In the genomic region with DNA sequence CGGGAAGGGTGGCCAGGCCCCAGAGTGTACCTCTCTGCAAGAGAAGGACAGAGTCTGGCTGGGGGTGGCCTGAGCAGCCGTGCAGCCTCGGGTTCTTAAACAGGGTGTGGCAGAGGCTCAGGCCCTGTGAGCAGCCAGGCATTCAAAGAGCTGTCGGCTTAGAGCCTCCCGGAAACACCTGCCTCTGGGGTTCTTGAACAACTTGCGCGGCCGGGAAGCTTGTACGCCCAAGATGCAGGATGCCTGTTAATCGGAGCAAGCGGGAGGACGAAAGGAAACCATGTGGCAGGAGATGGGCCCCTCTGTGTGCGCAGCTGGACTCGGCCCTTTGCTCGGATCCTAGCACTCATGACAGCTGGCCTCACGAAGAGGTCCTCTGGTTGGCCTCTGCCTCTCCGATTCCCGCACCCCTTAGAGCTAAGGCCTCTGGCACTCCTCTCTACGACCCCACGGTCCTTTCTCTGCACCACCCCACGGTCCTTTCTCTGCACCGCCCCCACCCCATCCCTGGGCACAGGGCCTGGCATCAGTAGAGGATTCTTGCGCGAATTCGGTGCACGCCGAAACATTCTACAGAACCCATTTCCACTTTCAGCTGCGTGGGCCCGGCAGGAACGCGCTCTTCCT, we compare ENCODE assay signal across 8 cellular contexts. TPM values are rescaled to one million over a fixed set of nuclear protein-coding genes. Genes with fewer than 3 reads are reported as not detected.
DNase-seq lines count a peak whose midpoint lies in the region; ATAC-seq and TF ChIP-seq lines count a peak whose summit lies in the region.

No MANE protein-coding gene starts in this region.

- peaks cover 26% of the 10 kb centered on the region for H3K27me3 Mint-ChIP-seq in activated naive CD8-positive, alpha-beta T cell treated with anti-CD3 and anti-CD28 coated beads, Interleukin-2, amount 10 ng/mL, durations not matched to agents 7 days and 5 days
- peaks cover 0 to 10% (median 9%) of the 10 kb centered on the region in 3 donors for H3K27me3 Mint-ChIP-seq in naive B cell

- H3K9me3 Mint-ChIP-seq in activated naive CD8-positive, alpha-beta T cell treated with anti-CD3 and anti-CD28 coated beads, Interleukin-2, amount 10 ng/mL, durations not matched to agents 7 days and 5 days: peaks cover 6% of the 10 kb centered on the region
- H3K9me3 Mint-ChIP-seq in naive B cell: peaks cover 0 to 12% (median 5%) of the 10 kb centered on the region in 7 donors

- ATAC-seq in activated naive CD8-positive, alpha-beta T cell treated with anti-CD3 and anti-CD28 coated beads, Interleukin-2, amount 10 ng/mL, durations not matched to agents 7 days and 5 days (ENCODE audit: low read depth): no peak
- peak; percentile 49 to 66 for ATAC-seq in naive B cell (ENCODE audit: low read depth in 2 of 2)

- TF ChIP-seq POLR2A in prostate gland (IDR thresholded peaks at IDR 0.05): no peak

- peaks cover 5% of the 10 kb centered on the region for H3K27me3 ChIP-seq in prostate gland (replicated peaks; ENCODE audit: insufficient read depth)

- H3K4me3 ChIP-seq in Jurkat, Clone E6-1 (ENCODE audit: low read length): peak overlapping the region; percentile 37
- H3K4me3 ChIP-seq in prostate gland: no peak overlapping the region

- intact Hi-C loops in prostate gland (cut with DNase I): loop anchor here (2.0 to 5.0 kb wide), 2 partner anchors 303 to 866 kb away; partner anchors contain the start of gene PLXNA1

- peaks cover 5% of the 10 kb centered on the region for H3K4me1 ChIP-seq in prostate gland (replicated peaks)

- no peak overlapping the region for H3K27ac ChIP-seq in prostate gland

- no peaks in the 10 kb centered on the region for H3K36me3 Mint-ChIP-seq in activated naive CD8-positive, alpha-beta T cell treated with anti-CD3 and anti-CD28 coated beads, Interleukin-2, amount 10 ng/mL, durations not matched to agents 7 days and 5 days
- peaks cover 0 to 4% of the 10 kb centered on the region in 2 donors for H3K36me3 Mint-ChIP-seq in naive B cell

- H3K4me1 Mint-ChIP-seq in activated naive CD8-positive, alpha-beta T cell treated with anti-CD3 and anti-CD28 coated beads, Interleukin-2, amount 10 ng/mL, durations not matched to agents 7 days and 5 days: peaks cover 3% of the 10 kb centered on the region
- H3K4me1 Mint-ChIP-seq in naive B cell: peaks cover 19% of the 10 kb centered on the region in 3 donors

- TF ChIP-seq CTCF in prostate gland (IDR thresholded peaks at IDR 0.05): no peak

- peak; percentile 68 for DNase-seq in DMS79 treated with DMSO at 0.1 percent for 48 hours (lab: John Stamatoyannopoulos, UW)
- DNase-seq in Jurkat, Clone E6-1 (ENCODE audit: low read depth, low spot score): peak; percentile 67
- DNase-seq in activated naive CD8-positive, alpha-beta T cell treated with anti-CD3 and anti-CD28 coated beads, Interleukin-2, amount 10 ng/mL, durations not matched to agents 7 days and 5 days: no peak
- DNase-seq in naive B cell: no peak
- DNase-seq in NCI-H2227 (lab: John Stamatoyannopoulos, UW; ENCODE audit: unreplicated experiment): no peak
- DNase-seq in NCI-H1436 treated with DMSO at 0.1 percent for 48 hours (lab: John Stamatoyannopoulos, UW): no peak
- DNase-seq in prostate gland (ENCODE audit: low spot score): no peak
- DNase-seq in medulla oblongata (ENCODE audit: extremely low spot score): no peak

- 28% methylated on average over 31 of the region's 31 CpGs for WGBS in prostate gland

- peak overlapping the region; percentile 59 for H3K4me3 Mint-ChIP-seq in activated naive CD8-positive, alpha-beta T cell treated with anti-CD3 and anti-CD28 coated beads, Interleukin-2, amount 10 ng/mL, durations not matched to agents 7 days and 5 days
- peak overlapping the region; percentile 71 to 91 (median 90) for H3K4me3 Mint-ChIP-seq in naive B cell

- H3K36me3 ChIP-seq in prostate gland: no peaks in the 10 kb centered on the region

- POLR2A ChIA-PET in activated naive CD8-positive, alpha-beta T cell treated with anti-CD3 and anti-CD28 coated beads, Interleukin-2, amount 10 ng/mL, durations not matched to agents 7 days and 5 days (lab: Charles Lee): no interaction called here

- H3K27ac Mint-ChIP-seq in activated naive CD8-positive, alpha-beta T cell treated with anti-CD3 and anti-CD28 coated beads, Interleukin-2, amount 10 ng/mL, durations not matched to agents 7 days and 5 days: no peak overlapping the region
- peak overlapping the region in 5 of 6 donors; percentile 51 to 85 (median 73) for H3K27ac Mint-ChIP-seq in naive B cell

- H3K9me3 ChIP-seq in prostate gland: no peaks in the 10 kb centered on the region

RNA-seq across cellular contexts. Expression of gene TXNRD3, which starts 23.9 kb away (rescaled TPM):
- 14.7 TPM for polyA plus RNA-seq in Jurkat, Clone E6-1 (2012; ENCODE audit: insufficient read depth, insufficient read length)
- total RNA-seq in activated naive CD8-positive, alpha-beta T cell treated with anti-CD3 and anti-CD28 coated beads, Interleukin-2, amount 10 ng/mL, durations not matched to agents 7 days and 5 days: 1 to 10 TPM; 1.1 to 1.5 TPM
- 1 to 10 TPM in 3 of 6 donors, under 1 TPM in 2, not detected in 1; 0.39 to 2.6 (median 1.1) TPM for polyA plus RNA-seq in naive B cell (ENCODE audit: low read depth in 6 of 6)
- 10 to 100 TPM; 14.4 to 20.7 TPM for total RNA-seq in prostate gland

RNA-seq across cellular contexts. Expression of gene CHCHD6, which starts 25.2 kb away (rescaled TPM):
- polyA plus RNA-seq in Jurkat, Clone E6-1 (2012; ENCODE audit: insufficient read depth, insufficient read length): 83.0 TPM
- total RNA-seq in activated naive CD8-positive, alpha-beta T cell treated with anti-CD3 and anti-CD28 coated beads, Interleukin-2, amount 10 ng/mL, durations not matched to agents 7 days and 5 days: 1 to 10 TPM; 5.6 to 7.8 TPM
- polyA plus RNA-seq in naive B cell (ENCODE audit: low read depth in 6 of 6): 10 to 100 TPM in 4 of 6 donors, 1 to 10 TPM in 2; 8.7 to 16.3 (median 11.1) TPM
- 10 to 100 TPM; 13.9 to 34.4 TPM for total RNA-seq in prostate gland

Comparison
In these comparisons a context has a peak if more than half of its experiments do, and no peak if none do; other contexts are left out.
1. DNase-seq: peak in DMS79 treated with DMSO at 0.1 percent for 48 hours (single experiment) and Jurkat, Clone E6-1 (single experiment); none in activated naive CD8-positive, alpha-beta T cell treated with anti-CD3 and anti-CD28 coated beads, Interleukin-2, amount 10 ng/mL, durations not matched to agents 7 days and 5 days (single experiment), naive B cell (single experiment), NCI-H2227 (single experiment), NCI-H1436 treated with DMSO at 0.1 percent for 48 hours (single experiment), prostate gland (single experiment) and medulla oblongata (single experiment).
2. RNA of gene TXNRD3, which starts 23.9 kb away (total RNA-seq): 14.4 to 20.7 TPM in prostate gland; 1.1 to 1.5 TPM in activated naive CD8-positive, alpha-beta T cell treated with anti-CD3 and anti-CD28 coated beads, Interleukin-2, amount 10 ng/mL, durations not matched to agents 7 days and 5 days; every median in the first group is over 4 times any median in the second.